ENCODE assay signal across 8 cellular contexts in the genomic region with DNA sequence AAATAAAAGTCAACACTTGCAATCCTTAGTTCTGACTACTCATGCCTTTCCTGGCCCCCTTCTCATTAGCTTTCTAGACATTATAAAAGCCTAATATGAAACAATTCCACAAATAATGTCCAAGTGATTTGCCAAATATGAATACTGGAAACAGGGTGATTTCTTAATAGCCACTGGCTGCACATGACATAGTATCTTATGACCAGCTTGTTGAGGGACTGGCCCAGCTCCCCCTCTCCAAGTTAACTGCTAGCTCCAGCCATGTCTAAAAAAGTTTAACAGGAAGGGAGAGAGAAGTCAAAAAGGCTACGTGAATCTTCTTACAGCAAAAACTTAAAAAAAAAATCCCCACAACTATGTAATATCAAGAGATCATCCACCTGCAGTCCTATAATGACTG. TPM values are rescaled to one million over a fixed set of nuclear protein-coding genes. Genes with fewer than 3 reads are reported as not detected.
DNase-seq lines count a peak whose midpoint lies in the region; ATAC-seq and TF ChIP-seq lines count a peak whose summit lies in the region.

No MANE protein-coding gene starts in this region.

- H3K4me1 Mint-ChIP-seq in HFFc6 (ENCODE audit: low read depth): peaks cover 55% of the 10 kb centered on the region

- peak overlapping the region; percentile 94 for H3K27ac Mint-ChIP-seq in HFFc6

- peaks cover 16% of the 10 kb centered on the region for H3K36me3 Mint-ChIP-seq in HFFc6 (ENCODE audit: low read depth)

- H3K36me3 ChIP-seq in thoracic aorta: no peaks in the 10 kb centered on the region

- TF ChIP-seq CTCF in HFFc6 (IDR thresholded peaks at IDR 0.05): no peak
- no peak for TF ChIP-seq CTCF in thoracic aorta (IDR thresholded peaks at IDR 0.05)

- H3K27me3 Mint-ChIP-seq in HFFc6 (ENCODE audit: insufficient read depth): 0 out of 2 replicates have a peak, but pooled peaks cover 2% of the 10 kb centered on the region

- H3K4me1 ChIP-seq in thoracic aorta (ENCODE audit: control insufficient read depth in 1 of 2, low read depth in 2 of 2): peaks cover 32 to 33% of the 10 kb centered on the region in 2 donors

- no peaks in the 10 kb centered on the region for H3K9me3 ChIP-seq in thoracic aorta

- no peaks in the 10 kb centered on the region for H3K9me3 Mint-ChIP-seq in HFFc6

- H3K4me3 Mint-ChIP-seq in HFFc6: peak overlapping the region; percentile 98

- peak overlapping the region; percentile 90 for H3K4me3 ChIP-seq in thoracic aorta

- no peak overlapping the region for H3K27ac ChIP-seq in thoracic aorta

- no peak for ATAC-seq in thoracic aorta (ENCODE audit: insufficient number of reproducible peaks, low FRiP score, low read depth)

- H3K27me3 ChIP-seq in thoracic aorta (replicated peaks; ENCODE audit: insufficient read depth): no peaks in the 10 kb centered on the region

- DNase-seq in AG20443 (ENCODE audit: low spot score) (peak; percentile 29), HFFc6 (peak; percentile 35), amniotic epithelial cell (ENCODE audit: low read depth) (peak; percentile 57), left kidney (ENCODE audit: low read depth, low spot score) (peak; percentile 52), thoracic aorta (ENCODE audit: low spot score) (no peak), middle frontal gyrus (ENCODE audit: extremely low spot score, low spot score) (no peak), amygdala (lab: John Stamatoyannopoulos, UW) (no peak), GDM1 (lab: John Stamatoyannopoulos, UW) (no peak)

RNA-seq across cellular contexts. Expression of a gene that starts 1.5 kb away (rescaled TPM):
- 10 to 100 TPM; 19.4 to 28.3 (median 22.4) TPM for total RNA-seq in HFFc6 (2021; fragmentation: NEBNext Ultra II Directional; extraction: Animal tissue kit (Norgen Biotek cat#: 25700))
- 10 to 100 TPM; 21.1 to 43.7 TPM for total RNA-seq in thoracic aorta

RNA-seq across cellular contexts. Expression of a gene that starts 1.7 kb away (rescaled TPM):
- total RNA-seq in HFFc6 (2021; fragmentation: NEBNext Ultra II Directional; extraction: Animal tissue kit (Norgen Biotek cat#: 25700)): 10 to 100 TPM; 25.5 to 30.8 (median 28.7) TPM
- 10 to 100 TPM; 48.2 to 51.4 TPM for total RNA-seq in thoracic aorta

Comparison
In these comparisons a context has a peak if more than half of its experiments do, and no peak if none do; other contexts are left out.
1. DNase-seq: peak in AG20443 (single experiment), HFFc6 (single experiment), amniotic epithelial cell (single experiment) and left kidney (single experiment); none in thoracic aorta (single experiment), middle frontal gyrus (single experiment), amygdala (0 of 56) and GDM1 (single experiment).